Comparison of ENCODE assay signal across 20 cellular contexts in genomic region chr12:61554268-61555008, GRCh38.
"Had no signal": no experiment of that assay in that cellular context is flagged by ENCODE, and none has a peak within 500 bp of the region (broad histone marks: within the 10 kb centered on the region; RNA-seq: fewer than 3 reads in every experiment).

No MANE protein-coding gene starts in this region.

- H3K4me3 Mint-ChIP-seq: dendritic cell treated with granulocyte-macrophage colony-stimulating factor and Interleukin-4, amounts not matched to agents 40 ng/mL and 50 ng/mL, for 4 days; immature natural killer cell; naive thymus-derived CD8-positive, alpha-beta T cell had no signal

- ATAC-seq: esophagus mucosa; gastroesophageal sphincter; left colon; left ventricle myocardium superior; mucosa of descending colon; naive thymus-derived CD8-positive, alpha-beta T cell; sciatic nerve had no signal

- H3K27me3 Mint-ChIP-seq: dendritic cell treated with granulocyte-macrophage colony-stimulating factor and Interleukin-4, amounts not matched to agents 40 ng/mL and 50 ng/mL, for 4 days had no signal

- H3K4me3 ChIP-seq: gastroesophageal sphincter, lung, mucosa of descending colon, stomach, thoracic aorta, transverse colon had no signal

- H3K36me3 Mint-ChIP-seq: immature natural killer cell; naive thymus-derived CD8-positive, alpha-beta T cell had no signal

- H3K27ac ChIP-seq: gastroesophageal sphincter, neutrophil, stomach, thoracic aorta, transverse colon had no signal

- H3K4me1 ChIP-seq: gastroesophageal sphincter, stomach, transverse colon had no signal

- H3K27ac Mint-ChIP-seq: dendritic cell treated with granulocyte-macrophage colony-stimulating factor and Interleukin-4, amounts not matched to agents 40 ng/mL and 50 ng/mL, for 4 days; immature natural killer cell; naive thymus-derived CD8-positive, alpha-beta T cell had no signal

- H3K4me1 Mint-ChIP-seq: immature natural killer cell; naive thymus-derived CD8-positive, alpha-beta T cell had no signal

- DNase-seq: cerebellar nuclear complex; glutamatergic neuron; immature natural killer cell; kidney; left colon; left ventricle myocardium superior; mucosa of descending colon; naive thymus-derived CD8-positive, alpha-beta T cell; posterior cingulate gyrus; stimulated activated naive CD4-positive, alpha-beta T cell; stomach; substantia nigra; transverse colon had no signal

- H3K27me3 ChIP-seq: gastroesophageal sphincter, neutrophil, stomach, transverse colon had no signal

- H3K36me3 ChIP-seq: gastroesophageal sphincter, neutrophil, stomach, thoracic aorta, transverse colon had no signal
